Comparison of ENCODE assay signal across 8 cellular contexts in the genomic region with DNA sequence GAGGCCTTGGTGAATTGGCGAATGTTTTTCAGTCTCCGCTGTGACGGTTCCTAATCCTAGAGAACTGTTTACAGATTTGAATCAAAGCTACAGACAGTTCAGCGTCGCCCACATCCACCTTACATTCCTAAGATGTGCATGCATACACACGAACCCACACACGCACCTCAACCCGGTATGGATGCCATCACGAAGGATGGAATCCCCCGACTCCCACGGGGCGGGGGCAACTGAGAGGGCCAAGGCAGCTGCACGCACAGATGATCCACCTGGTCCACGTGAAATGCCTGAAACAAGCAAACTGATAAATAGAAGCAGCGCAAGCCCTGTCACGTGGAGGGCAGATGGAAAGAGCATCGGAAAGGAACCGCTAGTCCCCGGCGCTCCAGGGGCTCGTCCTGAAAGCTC. TPM values are rescaled to one million over a fixed set of nuclear protein-coding genes. Genes with fewer than 3 reads are reported as not detected.
DNase-seq lines count a peak whose midpoint lies in the region; ATAC-seq and TF ChIP-seq lines count a peak whose summit lies in the region.

No MANE protein-coding gene starts in this region.

- H3K27me3 Mint-ChIP-seq in activated B cell treated with CpG ODN at 0.5 μM for 24 hours (no peaks in the 10 kb centered on the region), memory B cell (no peaks in the 10 kb centered on the region)

- TF ChIP-seq CTCF in activated B cell treated with CpG ODN at 0.5 μM for 24 hours (IDR thresholded peaks at IDR 0.05), result no peak

- ATAC-seq in GM21529 (IDR thresholded peaks at IDR 0.05; ENCODE audit: unreplicated experiment), result peak; percentile 42
- ATAC-seq in activated B cell treated with CpG ODN at 0.5 μM for 24 hours (ENCODE audit: low read depth), result peak; percentile 38
- ATAC-seq in memory B cell (ENCODE audit: low read depth), result peak; percentile 61

- peak; percentile 56 for DNase-seq in EL
- DNase-seq in HuH-7.5 (ENCODE audit: low spot score), result peak; percentile 37
- no peak for DNase-seq in activated B cell treated with CpG ODN at 0.5 μM for 24 hours
- peak; percentile 50 for DNase-seq in cerebellar cortex (ENCODE audit: low spot score)
- peak in 1 of 2 donors; percentile 53 for DNase-seq in memory B cell (ENCODE audit: low spot score in 2 of 2)
- peak; percentile 39 to 40 for DNase-seq in stimulated activated CD8-positive, alpha-beta memory T cell treated with anti-CD3 and anti-CD28 coated beads, Interleukin-15, amount 100 ng/mL, for 4 hours (ENCODE audit: low read depth in 2 of 2)
- DNase-seq in COLO829 (ENCODE audit: low spot score), result no peak

- H3K4me1 Mint-ChIP-seq in activated B cell treated with CpG ODN at 0.5 μM for 24 hours (peaks cover 59% of the 10 kb centered on the region), memory B cell (peaks cover 36% of the 10 kb centered on the region)

- CTCF ChIA-PET in activated B cell treated with CpG ODN at 0.5 μM for 24 hours (lab: Charles Lee), result interaction anchor here (1.5 to 4.9 kb wide), 6 partner anchors 24 to 250 kb away, joined by 3 to 18 read pairs (median 10); no protein-coding TSS in a partner anchor

- H3K9me3 Mint-ChIP-seq in activated B cell treated with CpG ODN at 0.5 μM for 24 hours, result no peaks in the 10 kb centered on the region
- no peaks in the 10 kb centered on the region for H3K9me3 Mint-ChIP-seq in memory B cell

- peaks cover 19% of the 10 kb centered on the region for H3K36me3 Mint-ChIP-seq in activated B cell treated with CpG ODN at 0.5 μM for 24 hours (ENCODE audit: low read depth)
- H3K36me3 Mint-ChIP-seq in memory B cell, result peaks cover 5% of the 10 kb centered on the region

- intact Hi-C loops in activated B cell treated with CpG ODN at 0.5 μM for 24 hours (cut with micrococcal nuclease), result loop anchor here (1.0 to 10.0 kb wide), 8 partner anchors 25 to 636 kb away; partner anchors contain the start of genes ACTL6A, MFN1, USP13 and ZNF639

- H3K4me3 Mint-ChIP-seq in activated B cell treated with CpG ODN at 0.5 μM for 24 hours (peak overlapping the region; percentile 96), memory B cell (peak overlapping the region; percentile 92)

- peak overlapping the region; percentile 88 for H3K27ac Mint-ChIP-seq in activated B cell treated with CpG ODN at 0.5 μM for 24 hours
- H3K27ac Mint-ChIP-seq in memory B cell, result peak overlapping the region; percentile 95

- POLR2A ChIA-PET in activated B cell treated with CpG ODN at 0.5 μM for 24 hours (lab: Charles Lee), result interaction anchor here (0.6 to 3.5 kb wide), 11 partner anchors 13 to 1637 kb away, joined by 3 to 58 read pairs (median 5); partner anchors contain the start of genes ACTL6A and PIK3CA

RNA-seq across cellular contexts. Expression of gene ZMAT3, which starts 0.4 kb away (rescaled TPM):
- total RNA-seq in activated B cell treated with CpG ODN at 0.5 μM for 24 hours, result 29.8 and 32.0 TPM in 2 replicates

Comparison
In these comparisons a context has a peak if more than half of its experiments do, and no peak if none do; other contexts are left out.
1. DNase-seq: peak in EL (single experiment), HuH-7.5 (single experiment), cerebellar cortex (single experiment) and stimulated activated CD8-positive, alpha-beta memory T cell treated with anti-CD3 and anti-CD28 coated beads, Interleukin-15, amount 100 ng/mL, for 4 hours (2 of 2); none in activated B cell treated with CpG ODN at 0.5 μM for 24 hours (single experiment) and COLO829 (single experiment).
2. Peak in every context shown above with its lines, with median percentiles within 50 percentile points of each other: ATAC-seq.